In the genomic region with DNA sequence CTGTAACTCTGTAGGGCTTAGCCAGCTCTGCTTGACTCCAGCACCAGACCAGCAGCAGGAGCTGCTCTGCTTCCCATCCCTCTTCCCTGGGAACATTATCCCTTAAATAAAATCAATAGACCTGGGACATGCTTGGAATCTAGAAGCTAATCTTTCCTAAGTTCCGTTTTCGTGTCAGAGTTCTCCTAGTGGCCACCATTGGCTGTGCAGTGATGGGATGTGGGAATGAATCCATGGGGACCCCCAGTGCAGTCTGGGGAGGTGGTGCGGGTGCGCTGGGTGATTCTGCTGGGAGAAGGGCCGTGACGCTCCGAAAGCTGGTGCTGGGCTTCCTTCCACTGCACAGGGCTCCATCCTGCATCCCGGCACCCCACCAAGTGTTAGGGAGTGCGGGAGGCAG, we compare ENCODE assay signal across 19 cellular contexts.
"Had no signal": no experiment of that assay in that cellular context is flagged by ENCODE, and none has a peak within 500 bp of the region (broad histone marks: within the 10 kb centered on the region; RNA-seq: fewer than 3 reads in every experiment).

No MANE protein-coding gene starts in this region.

- ATAC-seq: foreskin keratinocyte; lower lobe of right lung; natural killer cell treated with Interleukin-12 subunit alpha and Interleukin-12 subunit beta and Interleukin-15 and Interleukin-18, amount 100 ng/mL, for 72 hours; right cardiac atrium; stimulated activated naive CD8-positive, alpha-beta T cell treated with anti-CD3 and anti-CD28 coated beads, Interleukin-15, Interleukin-2, amounts not matched to agents 100 U/mL and 50 U/mL, for 24 hours had no signal

- H3K9me3 Mint-ChIP-seq: activated T-helper 1 cell treated with anti-CD3 and anti-CD28 coated beads, Interleukin-12 subunit alpha, Interleukin-12 subunit beta, Interleukin-2, Interleukin-4 antibody, amounts not matched to agents 30 ng/mL and 10 ng/mL and 1 ng/mL, durations not matched to agents 14 hours and 24 hours and 36 hours; natural killer cell treated with Interleukin-12 subunit alpha and Interleukin-12 subunit beta and Interleukin-15 and Interleukin-18, amount 100 ng/mL, for 72 hours had no signal

- H3K27me3 ChIP-seq: cardiac muscle cell, tibial nerve, vagina had no signal

- H3K36me3 ChIP-seq: cardiac muscle cell, lower lobe of right lung, tibial nerve, vagina had no signal

- H3K27ac ChIP-seq: cardiac muscle cell, foreskin keratinocyte, lower lobe of right lung, tibial nerve, vagina had no signal

- H3K27ac Mint-ChIP-seq: activated CD4-positive, alpha-beta memory T cell treated with anti-CD3 and anti-CD28 coated beads for 36 hours; activated naive CD8-positive, alpha-beta T cell; activated T-helper 1 cell treated with anti-CD3 and anti-CD28 coated beads, Interleukin-12 subunit alpha, Interleukin-12 subunit beta, Interleukin-2, Interleukin-4 antibody, amounts not matched to agents 30 ng/mL and 10 ng/mL and 1 ng/mL, durations not matched to agents 14 hours and 24 hours and 36 hours; natural killer cell treated with Interleukin-12 subunit alpha and Interleukin-12 subunit beta and Interleukin-15 and Interleukin-18, amount 100 ng/mL, for 72 hours; progenitor cell of endocrine pancreas had no signal

- H3K4me3 ChIP-seq: cardiac muscle cell, lower lobe of right lung, tibial nerve, vagina had no signal

- H3K9me3 ChIP-seq: lower lobe of right lung, vagina had no signal

- H3K4me3 Mint-ChIP-seq: activated CD4-positive, alpha-beta memory T cell treated with anti-CD3 and anti-CD28 coated beads for 36 hours; activated naive CD8-positive, alpha-beta T cell; activated T-helper 1 cell treated with anti-CD3 and anti-CD28 coated beads, Interleukin-12 subunit alpha, Interleukin-12 subunit beta, Interleukin-2, Interleukin-4 antibody, amounts not matched to agents 30 ng/mL and 10 ng/mL and 1 ng/mL, durations not matched to agents 14 hours and 24 hours and 36 hours; natural killer cell treated with Interleukin-12 subunit alpha and Interleukin-12 subunit beta and Interleukin-15 and Interleukin-18, amount 100 ng/mL, for 72 hours had no signal

- H3K4me1 ChIP-seq: lower lobe of right lung, vagina had no signal

- H3K36me3 Mint-ChIP-seq: activated CD4-positive, alpha-beta memory T cell treated with anti-CD3 and anti-CD28 coated beads for 36 hours; activated naive CD8-positive, alpha-beta T cell; natural killer cell treated with Interleukin-12 subunit alpha and Interleukin-12 subunit beta and Interleukin-15 and Interleukin-18, amount 100 ng/mL, for 72 hours had no signal

- DNase-seq: activated CD4-positive, alpha-beta memory T cell treated with anti-CD3 and anti-CD28 coated beads for 36 hours; activated CD4-positive, alpha-beta T cell treated with anti-CD3 and anti-CD28 coated beads for 4 hours; activated T-cell treated with anti-CD3 and anti-CD28 coated beads for 4 hours; foreskin keratinocyte; hippocampal formation; islet precursor cell; lower lobe of right lung; right cardiac atrium; stimulated activated CD4-positive, alpha-beta T cell treated with anti-CD3 and anti-CD28 coated beads, Interleukin-2, amount 100 ng/mL, for 24 hours; stimulated activated naive CD8-positive, alpha-beta T cell treated with anti-CD3 and anti-CD28 coated beads, Interleukin-15, Interleukin-2, amounts not matched to agents 100 U/mL and 50 U/mL, for 24 hours; substantia nigra; T-helper 2 cell had no signal
